ENCODE assay signal across 8 cellular contexts in the genomic region with DNA sequence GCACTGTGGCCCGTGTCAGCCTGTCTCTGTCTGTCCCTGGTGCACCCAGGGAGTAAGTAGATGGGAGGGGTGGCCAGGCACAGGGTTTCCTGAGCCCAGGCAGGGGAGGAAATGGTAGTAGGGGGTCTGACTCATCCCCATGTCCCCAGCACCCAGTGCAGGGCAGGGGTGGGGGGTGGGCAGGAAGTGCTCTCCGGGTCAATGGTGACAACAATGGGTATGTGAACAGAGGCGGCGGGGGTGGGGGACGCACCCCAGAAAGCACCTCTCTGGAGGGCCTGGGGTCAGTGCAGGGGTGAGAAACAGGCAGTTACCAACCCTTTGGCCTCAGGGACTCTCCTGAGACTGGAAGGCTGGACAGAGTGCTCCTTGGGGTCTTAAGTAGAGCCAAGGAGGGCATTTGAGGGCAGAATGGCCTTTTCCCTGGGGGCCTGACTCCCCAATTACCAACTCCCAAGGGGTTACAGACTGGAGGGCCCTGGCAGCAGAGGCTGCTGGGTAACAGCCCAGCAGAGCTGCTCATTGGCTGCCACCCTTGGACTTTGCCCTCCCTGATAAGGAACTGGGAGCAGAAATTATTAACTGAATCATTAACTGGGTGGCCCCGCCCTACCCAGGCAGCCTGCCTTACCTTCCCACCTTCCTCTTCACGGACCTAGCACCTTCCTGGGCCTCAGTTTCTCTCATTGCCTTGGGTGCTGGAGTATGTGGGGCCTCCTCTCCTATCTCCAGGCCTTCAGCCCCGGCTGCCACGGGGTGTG. TPM values are rescaled to one million over a fixed set of nuclear protein-coding genes. Genes with fewer than 3 reads are reported as not detected.
DNase-seq lines count a peak whose midpoint lies in the region; ATAC-seq and TF ChIP-seq lines count a peak whose summit lies in the region.

No MANE protein-coding gene starts in this region.

- TF ChIP-seq POLR2A in vagina (IDR thresholded peaks at IDR 0.05) = no peak

- POLR2A ChIA-PET in naive thymus-derived CD4-positive, alpha-beta T cell (lab: Charles Lee) = no interaction called here

- ATAC-seq in GM18517 (IDR thresholded peaks at IDR 0.05; ENCODE audit: unreplicated experiment) = peak; percentile 60
- ATAC-seq in naive thymus-derived CD4-positive, alpha-beta T cell = peak; percentile 42

- peak overlapping the region; percentile 50 for H3K27ac Mint-ChIP-seq in activated naive CD8-positive, alpha-beta T cell
- H3K27ac Mint-ChIP-seq in naive thymus-derived CD4-positive, alpha-beta T cell = peak overlapping the region in 2 of 9 donors; percentile 9 to 18

- H3K27me3 Mint-ChIP-seq in activated naive CD8-positive, alpha-beta T cell = peaks cover 2% of the 10 kb centered on the region
- peaks cover 0 to 18% (median 8%) of the 10 kb centered on the region in 5 donors for H3K27me3 Mint-ChIP-seq in naive thymus-derived CD4-positive, alpha-beta T cell

- H3K27ac ChIP-seq in HUES6 (ENCODE audit: low read depth, low read length) (no peak overlapping the region), ascending aorta (no peak overlapping the region), vagina (no peak overlapping the region)
- H3K27ac ChIP-seq in naive thymus-derived CD4-positive, alpha-beta T cell (ENCODE audit: low read depth, low read length) = no peak overlapping the region

- TF ChIP-seq CTCF in ascending aorta (IDR thresholded peaks at IDR 0.05) (no peak), vagina (IDR thresholded peaks at IDR 0.05) (no peak)

- CTCF ChIA-PET in naive thymus-derived CD4-positive, alpha-beta T cell (lab: Charles Lee) = no interaction called here

- H3K27me3 ChIP-seq in HUES6 (ENCODE audit: control insufficient read depth, insufficient read depth, low read length) (peaks cover 24% of the 10 kb centered on the region), ascending aorta (no peaks in the 10 kb centered on the region), vagina (no peaks in the 10 kb centered on the region)
- H3K27me3 ChIP-seq in naive thymus-derived CD4-positive, alpha-beta T cell (ENCODE audit: control insufficient read depth in 2 of 2, insufficient read depth in 2 of 2, low read length in 2 of 2) = peaks cover 0 to 6% of the 10 kb centered on the region in 2 donors

- peak overlapping the region; percentile 42 for H3K9ac ChIP-seq in HUES6 (ENCODE audit: low read length)

- no peaks in the 10 kb centered on the region for H3K9me3 Mint-ChIP-seq in activated naive CD8-positive, alpha-beta T cell (ENCODE audit: low read depth)
- H3K9me3 Mint-ChIP-seq in naive thymus-derived CD4-positive, alpha-beta T cell = no peaks in the 10 kb centered on the region

- DNase-seq in naive thymus-derived CD4-positive, alpha-beta T cell = no peak
- DNase-seq in ascending aorta (ENCODE audit: low spot score in 2 of 2) (no peak), NCI-H510A treated with DMSO at 0.1 percent for 48 hours (lab: John Stamatoyannopoulos, UW) (no peak), vagina (ENCODE audit: extremely low spot score in 2 of 2) (no peak), putamen (ENCODE audit: low spot score) (no peak)

- no peaks in the 10 kb centered on the region for H3K36me3 Mint-ChIP-seq in activated naive CD8-positive, alpha-beta T cell
- H3K36me3 Mint-ChIP-seq in naive thymus-derived CD4-positive, alpha-beta T cell = no peaks in the 10 kb centered on the region

- H3K4me1 ChIP-seq in HUES6 (ENCODE audit: control insufficient read depth, insufficient read depth, low read length) (peaks cover 63% of the 10 kb centered on the region), ascending aorta (peaks cover 3 to 8% of the 10 kb centered on the region in 2 donors), vagina (peaks cover 6% of the 10 kb centered on the region)
- no peaks in the 10 kb centered on the region for H3K4me1 ChIP-seq in naive thymus-derived CD4-positive, alpha-beta T cell (ENCODE audit: control insufficient read depth in 2 of 2, insufficient read depth in 2 of 2, low read length in 2 of 2)

- H3K4me3 Mint-ChIP-seq in activated naive CD8-positive, alpha-beta T cell = no peak overlapping the region
- no peak overlapping the region for H3K4me3 Mint-ChIP-seq in naive thymus-derived CD4-positive, alpha-beta T cell

- intact Hi-C loops in naive thymus-derived CD4-positive, alpha-beta T cell (cut with micrococcal nuclease) = no loop called here
- intact Hi-C loops in ascending aorta (cut with DNase I) = no loop called here
- intact Hi-C loops in vagina (cut with DNase I) = no loop called here

- H3K36me3 ChIP-seq in HUES6 (ENCODE audit: control insufficient read depth, insufficient read depth, low read length) = no peaks in the 10 kb centered on the region
- H3K36me3 ChIP-seq in naive thymus-derived CD4-positive, alpha-beta T cell (ENCODE audit: control insufficient read depth in 2 of 3, insufficient read depth in 3 of 3, low read length in 3 of 3) = no peaks in the 10 kb centered on the region
- no peaks in the 10 kb centered on the region for H3K36me3 ChIP-seq in ascending aorta
- H3K36me3 ChIP-seq in vagina = no peaks in the 10 kb centered on the region

- peaks cover 15% of the 10 kb centered on the region for H3K4me1 Mint-ChIP-seq in activated naive CD8-positive, alpha-beta T cell (ENCODE audit: low read depth)
- peaks cover 0 to 13% (median 10%) of the 10 kb centered on the region in 7 donors for H3K4me1 Mint-ChIP-seq in naive thymus-derived CD4-positive, alpha-beta T cell

- H3K9me3 ChIP-seq in HUES6 (ENCODE audit: control insufficient read depth, insufficient read depth, low read depth, low read length) (no peaks in the 10 kb centered on the region), ascending aorta (no peaks in the 10 kb centered on the region), vagina (no peaks in the 10 kb centered on the region)
- H3K9me3 ChIP-seq in naive thymus-derived CD4-positive, alpha-beta T cell (ENCODE audit: control insufficient read depth in 2 of 3, low read length in 3 of 3) = no peaks in the 10 kb centered on the region

- H3K4me3 ChIP-seq in HUES6 (ENCODE audit: low read depth, low read length) = no peak overlapping the region
- H3K4me3 ChIP-seq in naive thymus-derived CD4-positive, alpha-beta T cell (ENCODE audit: low read length) = no peak overlapping the region
- H3K4me3 ChIP-seq in ascending aorta = no peak overlapping the region
- no peak overlapping the region for H3K4me3 ChIP-seq in vagina

RNA-seq across cellular contexts. Expression of a gene that starts 4.2 kb away (rescaled TPM):
- total RNA-seq in naive thymus-derived CD4-positive, alpha-beta T cell = 1 to 10 TPM in 1 of 5 experiments, under 1 TPM in 4; 0.19 to 1.5 (median 0.29) TPM
- under 1 TPM in 1 of 2 donors, not detected in 1; 0.44 TPM for polyA plus RNA-seq in naive thymus-derived CD4-positive, alpha-beta T cell
- total RNA-seq in ascending aorta (not detected), vagina (0.25 TPM)

RNA-seq across cellular contexts. Expression of a gene that starts 35.8 kb away (rescaled TPM):
- total RNA-seq in naive thymus-derived CD4-positive, alpha-beta T cell = 100 to 1,000 TPM in 1 of 5 experiments, 10 to 100 TPM in 4; 58.4 to 182 (median 83.3) TPM
- 100 to 1,000 TPM; 149 to 229 TPM for polyA plus RNA-seq in naive thymus-derived CD4-positive, alpha-beta T cell
- total RNA-seq in ascending aorta (26.4 TPM), vagina (47.9 TPM)

RNA-seq across cellular contexts. Expression of a gene that starts 36.1 kb away (rescaled TPM):
- total RNA-seq in naive thymus-derived CD4-positive, alpha-beta T cell = 100 to 1,000 TPM in 1 of 5 experiments, 10 to 100 TPM in 1, 1 to 10 TPM in 3; 7.6 to 101 (median 7.9) TPM
- 10 to 100 TPM; 10.3 to 17.7 TPM for polyA plus RNA-seq in naive thymus-derived CD4-positive, alpha-beta T cell
- 1.5 TPM for total RNA-seq in ascending aorta
- 9.6 TPM for total RNA-seq in vagina
